Comparison of ENCODE assay signal across 21 cellular contexts in the genomic region with DNA sequence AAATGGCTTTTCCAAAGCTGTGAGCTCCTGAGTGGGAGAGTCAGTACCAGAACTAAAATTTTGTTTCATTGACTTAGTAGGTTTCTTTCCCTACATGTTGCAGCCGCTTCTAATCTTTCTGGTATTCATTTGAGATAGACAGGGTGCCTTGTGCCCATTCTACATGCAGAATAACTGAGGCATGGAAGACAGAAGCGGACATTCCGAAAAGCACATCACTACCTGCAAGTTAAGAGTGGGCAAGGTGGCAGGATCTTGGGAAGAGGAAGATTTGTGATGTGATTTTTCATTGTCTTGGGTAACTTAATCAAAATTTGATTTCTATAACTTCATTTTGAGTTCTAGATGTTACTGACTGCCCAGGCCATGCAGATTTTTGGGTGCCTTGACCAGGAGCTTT. TPM values are rescaled to one million over a fixed set of nuclear protein-coding genes. Genes with fewer than 3 reads are reported as not detected.
DNase-seq lines count a peak whose midpoint lies in the region; ATAC-seq and TF ChIP-seq lines count a peak whose summit lies in the region.
"Had no signal": no experiment of that assay in that cellular context is flagged by ENCODE, and none has a peak within 500 bp of the region (broad histone marks: within the 10 kb centered on the region; RNA-seq: fewer than 3 reads in every experiment).

No MANE protein-coding gene starts in this region.

- H3K4me1 Mint-ChIP-seq in activated CD8-positive, alpha-beta T cell treated with anti-CD3 and anti-CD28 coated beads for 36 hours (ENCODE audit: low read depth), result peaks cover 51% of the 10 kb centered on the region
- peaks cover 49% of the 10 kb centered on the region for H3K4me1 Mint-ChIP-seq in activated CD8-positive, alpha-beta T cell treated with anti-CD3 and anti-CD28 coated beads, Interleukin-2, amount 10 ng/mL, durations not matched to agents 7 days and 5 days (ENCODE audit: low read depth)
- H3K4me1 Mint-ChIP-seq in CD4-positive, alpha-beta T cell (ENCODE audit: low read depth), result peaks cover 69% of the 10 kb centered on the region
- peaks cover 57% of the 10 kb centered on the region for H3K4me1 Mint-ChIP-seq in activated naive CD8-positive, alpha-beta T cell treated with anti-CD3 and anti-CD28 coated beads for 36 hours

- no peaks in the 10 kb centered on the region for H4K20me1 ChIP-seq in neural cell (ENCODE audit: insufficient read depth)

- H3K4me3 Mint-ChIP-seq in activated CD8-positive, alpha-beta T cell treated with anti-CD3 and anti-CD28 coated beads for 36 hours, result peak overlapping the region; percentile 3
- no peak overlapping the region for H3K4me3 Mint-ChIP-seq in activated CD8-positive, alpha-beta T cell treated with anti-CD3 and anti-CD28 coated beads, Interleukin-2, amount 10 ng/mL, durations not matched to agents 7 days and 5 days
- H3K4me3 Mint-ChIP-seq in CD4-positive, alpha-beta T cell, result peak overlapping the region; percentile 92
- peak overlapping the region; percentile 1 for H3K4me3 Mint-ChIP-seq in activated naive CD8-positive, alpha-beta T cell treated with anti-CD3 and anti-CD28 coated beads for 36 hours

- H3K4me3 ChIP-seq in neural cell (ENCODE audit: low read length), result peak overlapping the region; percentile 89
- H3K4me3 ChIP-seq: SK-N-MC had no signal

- H3K9me3 ChIP-seq in CD4-positive, alpha-beta T cell (ENCODE audit: control insufficient read depth, low read length), result no peaks in the 10 kb centered on the region
- H3K9me3 ChIP-seq in neural cell (ENCODE audit: low read length), result no peaks in the 10 kb centered on the region

- no peak overlapping the region for H3K9ac ChIP-seq in neural cell (ENCODE audit: low read length)

- DNase-seq in activated CD8-positive, alpha-beta T cell treated with anti-CD3 and anti-CD28 coated beads for 36 hours, result no peak
- no peak for DNase-seq in activated CD8-positive, alpha-beta T cell treated with anti-CD3 and anti-CD28 coated beads, Interleukin-2, amount 10 ng/mL, durations not matched to agents 7 days and 5 days
- no peak for DNase-seq in CD4-positive, alpha-beta T cell
- DNase-seq in activated naive CD8-positive, alpha-beta T cell treated with anti-CD3 and anti-CD28 coated beads for 36 hours, result no peak
- no peak for DNase-seq in NCI-H1105 treated with DMSO at 0.1 percent for 48 hours (lab: John Stamatoyannopoulos, UW)
- DNase-seq in stimulated activated CD4-positive, alpha-beta T cell treated with anti-CD3 and anti-CD28 coated beads, Interleukin-12 subunit alpha, Interleukin-12 subunit beta, amount 100 ng/mL, for 4 hours, result no peak
- DNase-seq in dermis blood vessel endothelial cell, result no peak
- DNase-seq: activated CD4-positive, CD25-positive, alpha-beta regulatory T cell; activated gamma-delta T cell; anterior cingulate cortex; DMS153; effector CD8-positive, alpha-beta T cell; GF-D8; NCI-H1436; NCI-H524 treated with DMSO at 0.1 percent for 48 hours; occipital lobe; RPMI8226; stimulated activated CD8-positive, alpha-beta memory T cell treated with anti-CD3 and anti-CD28 coated beads, Interleukin-4, amount 100 ng/mL, for 48 hours had no signal

- no peaks in the 10 kb centered on the region for H3K27me3 Mint-ChIP-seq in activated CD8-positive, alpha-beta T cell treated with anti-CD3 and anti-CD28 coated beads for 36 hours
- H3K27me3 Mint-ChIP-seq in activated CD8-positive, alpha-beta T cell treated with anti-CD3 and anti-CD28 coated beads, Interleukin-2, amount 10 ng/mL, durations not matched to agents 7 days and 5 days (ENCODE audit: low read depth), result no peaks in the 10 kb centered on the region
- H3K27me3 Mint-ChIP-seq in CD4-positive, alpha-beta T cell, result no peaks in the 10 kb centered on the region
- no peaks in the 10 kb centered on the region for H3K27me3 Mint-ChIP-seq in activated naive CD8-positive, alpha-beta T cell treated with anti-CD3 and anti-CD28 coated beads for 36 hours

- no peak overlapping the region for H2AFZ ChIP-seq in neural cell (ENCODE audit: low read depth, low read length)

- no peak for TF ChIP-seq EP300 in neural cell (conservative IDR thresholded peaks at IDR 0.05; ENCODE audit: poor library complexity, severe bottlenecking)

- no peak for TF ChIP-seq CTCF in activated CD8-positive, alpha-beta T cell treated with anti-CD3 and anti-CD28 coated beads for 36 hours (IDR thresholded peaks at IDR 0.05)
- TF ChIP-seq CTCF in CD4-positive, alpha-beta T cell (IDR thresholded peaks at IDR 0.05), result no peak
- no peak for TF ChIP-seq CTCF in neural cell (IDR thresholded peaks at IDR 0.05; ENCODE audit: poor library complexity, severe bottlenecking)

- H3F3A ChIP-seq in neural cell (ENCODE audit: insufficient read depth, low read length, poor library complexity, severe bottlenecking), result no peaks in the 10 kb centered on the region

- no peak overlapping the region for H3K27ac ChIP-seq in CD4-positive, alpha-beta T cell (ENCODE audit: low read depth, low read length)
- no peak overlapping the region for H3K27ac ChIP-seq in neural cell (ENCODE audit: low read length)
- H3K27ac ChIP-seq: C4-2B, SK-N-MC had no signal

- no peak for ATAC-seq in activated CD8-positive, alpha-beta T cell treated with anti-CD3 and anti-CD28 coated beads for 36 hours
- ATAC-seq in activated CD8-positive, alpha-beta T cell treated with anti-CD3 and anti-CD28 coated beads, Interleukin-2, amount 10 ng/mL, durations not matched to agents 7 days and 5 days, result no peak
- ATAC-seq in CD4-positive, alpha-beta T cell (ENCODE audit: poor library complexity), result no peak

- intact Hi-C loops in activated CD8-positive, alpha-beta T cell treated with anti-CD3 and anti-CD28 coated beads for 36 hours (cut with micrococcal nuclease), result loop anchor here (10.0 kb wide), 1 partner anchor 220 kb away; no protein-coding TSS in a partner anchor
- intact Hi-C loops in CD4-positive, alpha-beta T cell (cut with DNase I, micrococcal nuclease), result loop anchor here (5.0 to 10.0 kb wide), 3 partner anchors 290 to 293 kb away; partner anchors contain the start of genes AAGAB (in 1 of the 2) and IQCH (in 1 of the 2)

- no peak overlapping the region for H3K4me2 ChIP-seq in neural cell (ENCODE audit: low read length)

- H3K36me3 ChIP-seq in neural cell (ENCODE audit: insufficient read depth, low read length), result no peaks in the 10 kb centered on the region

- no peaks in the 10 kb centered on the region for H3K79me2 ChIP-seq in neural cell (replicated peaks; ENCODE audit: insufficient read depth, low read length)

- no peak for TF ChIP-seq RAD21 in neural cell (conservative IDR thresholded peaks at IDR 0.05)

- CTCF ChIA-PET in activated CD8-positive, alpha-beta T cell treated with anti-CD3 and anti-CD28 coated beads for 36 hours (lab: Charles Lee), result interaction anchor here (1.4 kb wide), 1 partner anchor 292 kb away, joined by 3 read pairs; no protein-coding TSS in a partner anchor
- CTCF ChIA-PET in activated CD8-positive, alpha-beta T cell treated with anti-CD3 and anti-CD28 coated beads, Interleukin-2, amount 10 ng/mL, durations not matched to agents 7 days and 5 days (lab: Charles Lee), result no interaction called here
- CTCF ChIA-PET in CD4-positive, alpha-beta T cell (lab: Charles Lee), result no interaction called here

- H3K27ac Mint-ChIP-seq in activated CD8-positive, alpha-beta T cell treated with anti-CD3 and anti-CD28 coated beads for 36 hours, result no peak overlapping the region
- H3K27ac Mint-ChIP-seq in activated CD8-positive, alpha-beta T cell treated with anti-CD3 and anti-CD28 coated beads, Interleukin-2, amount 10 ng/mL, durations not matched to agents 7 days and 5 days, result no peak overlapping the region
- peak overlapping the region; percentile 89 for H3K27ac Mint-ChIP-seq in CD4-positive, alpha-beta T cell
- peak overlapping the region; percentile 57 for H3K27ac Mint-ChIP-seq in activated naive CD8-positive, alpha-beta T cell treated with anti-CD3 and anti-CD28 coated beads for 36 hours

- H3K9me3 Mint-ChIP-seq in activated CD8-positive, alpha-beta T cell treated with anti-CD3 and anti-CD28 coated beads for 36 hours, result no peaks in the 10 kb centered on the region
- H3K9me3 Mint-ChIP-seq in activated CD8-positive, alpha-beta T cell treated with anti-CD3 and anti-CD28 coated beads, Interleukin-2, amount 10 ng/mL, durations not matched to agents 7 days and 5 days (ENCODE audit: insufficient read depth), result no peaks in the 10 kb centered on the region
- H3K9me3 Mint-ChIP-seq in CD4-positive, alpha-beta T cell, result no peaks in the 10 kb centered on the region
- no peaks in the 10 kb centered on the region for H3K9me3 Mint-ChIP-seq in activated naive CD8-positive, alpha-beta T cell treated with anti-CD3 and anti-CD28 coated beads for 36 hours

- H3K27me3 ChIP-seq in CD4-positive, alpha-beta T cell (ENCODE audit: control insufficient read depth, insufficient read depth, low read length), result no peaks in the 10 kb centered on the region
- no peaks in the 10 kb centered on the region for H3K27me3 ChIP-seq in neural cell (ENCODE audit: insufficient read depth, low read depth, low read length)

- no peaks in the 10 kb centered on the region for H3K9me2 ChIP-seq in neural cell (ENCODE audit: insufficient read depth, low read length)

- POLR2A ChIA-PET in activated CD8-positive, alpha-beta T cell treated with anti-CD3 and anti-CD28 coated beads for 36 hours (lab: Charles Lee), result no interaction called here
- POLR2A ChIA-PET in activated CD8-positive, alpha-beta T cell treated with anti-CD3 and anti-CD28 coated beads, Interleukin-2, amount 10 ng/mL, durations not matched to agents 7 days and 5 days (lab: Charles Lee), result no interaction called here
- POLR2A ChIA-PET in CD4-positive, alpha-beta T cell (lab: Charles Lee), result interaction anchor here (1.0 kb wide), 1 partner anchor 23 kb away, joined by 3 read pairs; no protein-coding TSS in a partner anchor

- peaks cover 6% of the 10 kb centered on the region for H3K36me3 Mint-ChIP-seq in activated CD8-positive, alpha-beta T cell treated with anti-CD3 and anti-CD28 coated beads for 36 hours (ENCODE audit: low read depth)
- peaks cover 19% of the 10 kb centered on the region for H3K36me3 Mint-ChIP-seq in activated CD8-positive, alpha-beta T cell treated with anti-CD3 and anti-CD28 coated beads, Interleukin-2, amount 10 ng/mL, durations not matched to agents 7 days and 5 days (ENCODE audit: low read depth)
- peaks cover 37% of the 10 kb centered on the region for H3K36me3 Mint-ChIP-seq in CD4-positive, alpha-beta T cell (ENCODE audit: low read depth)
- peaks cover 8% of the 10 kb centered on the region for H3K36me3 Mint-ChIP-seq in activated naive CD8-positive, alpha-beta T cell treated with anti-CD3 and anti-CD28 coated beads for 36 hours

RNA-seq across cellular contexts. Expression of gene MAP2K5, which starts 2.0 kb away (rescaled TPM):
- 10 to 100 TPM; 19.0 to 21.1 TPM for total RNA-seq in activated CD8-positive, alpha-beta T cell treated with anti-CD3 and anti-CD28 coated beads for 36 hours
- total RNA-seq in activated CD8-positive, alpha-beta T cell treated with anti-CD3 and anti-CD28 coated beads, Interleukin-2, amount 10 ng/mL, durations not matched to agents 7 days and 5 days, result 10 to 100 TPM; 18.3 to 20.9 TPM
- total RNA-seq in CD4-positive, alpha-beta T cell, result 10 to 100 TPM; 22.2 to 27.9 TPM
- 10 to 100 TPM; 17.0 to 20.8 TPM for total RNA-seq in activated naive CD8-positive, alpha-beta T cell treated with anti-CD3 and anti-CD28 coated beads for 36 hours
- polyA plus RNA-seq in neural cell, result 12.1 and 20.1 TPM in 2 replicates
- 24.6 and 29.2 TPM in 2 replicates for polyA minus RNA-seq in neural cell
- total RNA-seq in dermis blood vessel endothelial cell, result 6.8 and 7.5 TPM in 2 replicates

RNA-seq across cellular contexts. Expression of gene C15orf61, which starts 23.5 kb away (rescaled TPM):
- total RNA-seq in activated CD8-positive, alpha-beta T cell treated with anti-CD3 and anti-CD28 coated beads for 36 hours, result 1 to 10 TPM; 7.5 to 7.8 TPM
- total RNA-seq in activated CD8-positive, alpha-beta T cell treated with anti-CD3 and anti-CD28 coated beads, Interleukin-2, amount 10 ng/mL, durations not matched to agents 7 days and 5 days, result 1 to 10 TPM; 5.4 to 5.7 TPM
- total RNA-seq in CD4-positive, alpha-beta T cell, result 10 to 100 TPM; 11.3 to 12.0 TPM
- 1 to 10 TPM; 5.2 to 6.7 TPM for total RNA-seq in activated naive CD8-positive, alpha-beta T cell treated with anti-CD3 and anti-CD28 coated beads for 36 hours
- 20.6 and 31.3 TPM in 2 replicates for polyA plus RNA-seq in neural cell
- polyA minus RNA-seq in neural cell, result 55.3 and 64.0 TPM in 2 replicates
- total RNA-seq in dermis blood vessel endothelial cell, result 1.5 and 1.6 TPM in 2 replicates

Comparison
In these comparisons a context has a peak if more than half of its experiments do, and no peak if none do; other contexts are left out.
1. H3K27ac Mint-ChIP-seq: peak in CD4-positive, alpha-beta T cell (single experiment) and activated naive CD8-positive, alpha-beta T cell treated with anti-CD3 and anti-CD28 coated beads for 36 hours (single experiment); none in activated CD8-positive, alpha-beta T cell treated with anti-CD3 and anti-CD28 coated beads for 36 hours (single experiment) and activated CD8-positive, alpha-beta T cell treated with anti-CD3 and anti-CD28 coated beads, Interleukin-2, amount 10 ng/mL, durations not matched to agents 7 days and 5 days (single experiment).